Comparison of ENCODE assay signal across 9 cellular contexts in genomic region chr11:90220391-90220790, GRCh38. TPM values are rescaled to one million over a fixed set of nuclear protein-coding genes. Genes with fewer than 3 reads are reported as not detected.
DNase-seq lines count a peak whose midpoint lies in the region; ATAC-seq and TF ChIP-seq lines count a peak whose summit lies in the region.
"Had no signal": no experiment of that assay in that cellular context is flagged by ENCODE, and none has a peak within 500 bp of the region (broad histone marks: within the 10 kb centered on the region; RNA-seq: fewer than 3 reads in every experiment).

No MANE protein-coding gene starts in this region.

- H3K4me1 ChIP-seq in iPS-20b (ENCODE audit: insufficient read depth, low read length), result peaks cover 14% of the 10 kb centered on the region

- TF ChIP-seq CTCF in CD4-positive, alpha-beta T cell (IDR thresholded peaks at IDR 0.05), result no peak
- TF ChIP-seq CTCF in WTC11 (IDR thresholded peaks at IDR 0.05), result no peak

- CTCF ChIA-PET in CD4-positive, alpha-beta T cell (lab: Charles Lee), result interaction anchor here (2.1 kb wide), 1 partner anchor 16 kb away, joined by 7 read pairs; no protein-coding TSS in a partner anchor
- CTCF ChIA-PET in WTC11 (lab: Charles Lee), result interaction anchor here (1.2 kb wide), 1 partner anchor 17 kb away, joined by 3 read pairs; no protein-coding TSS in a partner anchor

- H3K9me3 ChIP-seq in CD4-positive, alpha-beta T cell (ENCODE audit: control insufficient read depth, low read length), result no peaks in the 10 kb centered on the region
- H3K9me3 ChIP-seq in iPS-20b (ENCODE audit: insufficient read depth, low read depth, low read length), result no peaks in the 10 kb centered on the region

- peak overlapping the region; percentile 98; the same call in 1 of the 2 replicates for H3K4me3 ChIP-seq in iPS-20b (ENCODE audit: low read length)

- intact Hi-C loops in CD4-positive, alpha-beta T cell (cut with DNase I, micrococcal nuclease), result no loop called here
- intact Hi-C loops in head of caudate nucleus (cut with DNase I), result no loop called here

- peaks cover 39% of the 10 kb centered on the region for H3K36me3 Mint-ChIP-seq in CD4-positive, alpha-beta T cell (ENCODE audit: low read depth)
- H3K36me3 Mint-ChIP-seq in WTC11, result peaks cover 25% of the 10 kb centered on the region

- no peak for DNase-seq in CD4-positive, alpha-beta T cell
- DNase-seq in WTC11 (ENCODE audit: low spot score) (no peak), head of caudate nucleus (no peak), NCI-H82 (lab: John Stamatoyannopoulos, UW) (no peak), HPDE6-E6E7 (ENCODE audit: extremely low spot score) (no peak), amygdala (lab: John Stamatoyannopoulos, UW) (no peak)
- DNase-seq: effector CD4-positive, alpha-beta T cell had no signal

- no peaks in the 10 kb centered on the region for H3K27me3 ChIP-seq in CD4-positive, alpha-beta T cell (ENCODE audit: control insufficient read depth, insufficient read depth, low read length)
- H3K27me3 ChIP-seq in iPS-20b (ENCODE audit: insufficient read depth, low read length), result no peaks in the 10 kb centered on the region

- no peaks in the 10 kb centered on the region for H3K9me3 Mint-ChIP-seq in CD4-positive, alpha-beta T cell
- H3K9me3 Mint-ChIP-seq in WTC11, result peaks cover 13% of the 10 kb centered on the region

- POLR2A ChIA-PET in CD4-positive, alpha-beta T cell (lab: Charles Lee), result no interaction called here
- POLR2A ChIA-PET in WTC11 (lab: Charles Lee), result no interaction called here

- no peak overlapping the region for H3K27ac ChIP-seq in CD4-positive, alpha-beta T cell (ENCODE audit: low read depth, low read length)
- H3K27ac ChIP-seq in iPS-20b (ENCODE audit: low read length), result no peak overlapping the region

- peak overlapping the region; percentile 98 for H3K4me3 Mint-ChIP-seq in CD4-positive, alpha-beta T cell
- H3K4me3 Mint-ChIP-seq in WTC11, result peak overlapping the region; percentile 93

- H3K36me3 ChIP-seq in iPS-20b (ENCODE audit: insufficient read depth, low read depth, low read length), result peaks cover 12% of the 10 kb centered on the region; the same call in 1 of the 2 replicates

- no peak overlapping the region for H3K9ac ChIP-seq in iPS-20b (ENCODE audit: low read depth, low read length)

- peaks cover 73% of the 10 kb centered on the region for H3K4me1 Mint-ChIP-seq in CD4-positive, alpha-beta T cell (ENCODE audit: low read depth)
- peaks cover 58% of the 10 kb centered on the region for H3K4me1 Mint-ChIP-seq in WTC11

- no peak for ATAC-seq in CD4-positive, alpha-beta T cell (ENCODE audit: poor library complexity)
- ATAC-seq in HG03378 (IDR thresholded peaks at IDR 0.05; ENCODE audit: unreplicated experiment), result peak; percentile 36
- no peak for ATAC-seq in WTC11

- peak overlapping the region; percentile 89 for H3K27ac Mint-ChIP-seq in CD4-positive, alpha-beta T cell
- H3K27ac Mint-ChIP-seq in WTC11, result peak overlapping the region; percentile 50; the same call in 1 of the 2 replicates

- H3K27me3 Mint-ChIP-seq in CD4-positive, alpha-beta T cell, result no peaks in the 10 kb centered on the region
- H3K27me3 Mint-ChIP-seq in WTC11 (ENCODE audit: low read depth), result no peaks in the 10 kb centered on the region

TF ChIP-seq in WTC11, 78 proteins besides CTCF, POLR2A, EP300 and RAD21 (continues in another document):
- no peak for TF ChIP-seq MLX (CRISPR knock-in tag; IDR thresholded peaks at IDR 0.05)
- TF ChIP-seq ZBTB21 (CRISPR knock-in tag; IDR thresholded peaks at IDR 0.05; ENCODE audit: borderline replicate concordance), result no peak
- TF ChIP-seq NFATC4 (CRISPR knock-in tag; IDR thresholded peaks at IDR 0.05), result no peak
- no peak for TF ChIP-seq GABPB1 (CRISPR knock-in tag; IDR thresholded peaks at IDR 0.05)
- TF ChIP-seq, protein P1, sequence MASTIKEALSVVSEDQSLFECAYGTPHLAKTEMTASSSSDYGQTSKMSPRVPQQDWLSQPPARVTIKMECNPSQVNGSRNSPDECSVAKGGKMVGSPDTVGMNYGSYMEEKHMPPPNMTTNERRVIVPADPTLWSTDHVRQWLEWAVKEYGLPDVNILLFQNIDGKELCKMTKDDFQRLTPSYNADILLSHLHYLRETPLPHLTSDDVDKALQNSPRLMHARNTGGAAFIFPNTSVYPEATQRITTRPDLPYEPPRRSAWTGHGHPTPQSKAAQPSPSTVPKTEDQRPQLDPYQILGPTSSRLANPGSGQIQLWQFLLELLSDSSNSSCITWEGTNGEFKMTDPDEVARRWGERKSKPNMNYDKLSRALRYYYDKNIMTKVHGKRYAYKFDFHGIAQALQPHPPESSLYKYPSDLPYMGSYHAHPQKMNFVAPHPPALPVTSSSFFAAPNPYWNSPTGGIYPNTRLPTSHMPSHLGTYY (CRISPR knock-in tag; IDR thresholded peaks at IDR 0.05), result no peak
- no peak for TF ChIP-seq RELA (CRISPR knock-in tag; IDR thresholded peaks at IDR 0.05; ENCODE audit: borderline replicate concordance)
- TF ChIP-seq, protein P2, sequence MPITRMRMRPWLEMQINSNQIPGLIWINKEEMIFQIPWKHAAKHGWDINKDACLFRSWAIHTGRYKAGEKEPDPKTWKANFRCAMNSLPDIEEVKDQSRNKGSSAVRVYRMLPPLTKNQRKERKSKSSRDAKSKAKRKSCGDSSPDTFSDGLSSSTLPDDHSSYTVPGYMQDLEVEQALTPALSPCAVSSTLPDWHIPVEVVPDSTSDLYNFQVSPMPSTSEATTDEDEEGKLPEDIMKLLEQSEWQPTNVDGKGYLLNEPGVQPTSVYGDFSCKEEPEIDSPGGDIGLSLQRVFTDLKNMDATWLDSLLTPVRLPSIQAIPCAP (CRISPR knock-in tag; IDR thresholded peaks at IDR 0.05), result no peak
- no peak for TF ChIP-seq CDX4 (CRISPR knock-in tag; IDR thresholded peaks at IDR 0.05; ENCODE audit: borderline replicate concordance)
- TF ChIP-seq, protein P3, sequence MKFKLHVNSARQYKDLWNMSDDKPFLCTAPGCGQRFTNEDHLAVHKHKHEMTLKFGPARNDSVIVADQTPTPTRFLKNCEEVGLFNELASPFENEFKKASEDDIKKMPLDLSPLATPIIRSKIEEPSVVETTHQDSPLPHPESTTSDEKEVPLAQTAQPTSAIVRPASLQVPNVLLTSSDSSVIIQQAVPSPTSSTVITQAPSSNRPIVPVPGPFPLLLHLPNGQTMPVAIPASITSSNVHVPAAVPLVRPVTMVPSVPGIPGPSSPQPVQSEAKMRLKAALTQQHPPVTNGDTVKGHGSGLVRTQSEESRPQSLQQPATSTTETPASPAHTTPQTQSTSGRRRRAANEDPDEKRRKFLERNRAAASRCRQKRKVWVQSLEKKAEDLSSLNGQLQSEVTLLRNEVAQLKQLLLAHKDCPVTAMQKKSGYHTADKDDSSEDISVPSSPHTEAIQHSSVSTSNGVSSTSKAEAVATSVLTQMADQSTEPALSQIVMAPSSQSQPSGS (CRISPR knock-in tag; IDR thresholded peaks at IDR 0.05; ENCODE audit: borderline replicate concordance, low read depth), result no peak
- no peak for TF ChIP-seq ARID4B (CRISPR knock-in tag; IDR thresholded peaks at IDR 0.05; ENCODE audit: borderline replicate concordance)
- TF ChIP-seq JUN (CRISPR knock-in tag; IDR thresholded peaks at IDR 0.05), result no peak
- TF ChIP-seq, protein P4, sequence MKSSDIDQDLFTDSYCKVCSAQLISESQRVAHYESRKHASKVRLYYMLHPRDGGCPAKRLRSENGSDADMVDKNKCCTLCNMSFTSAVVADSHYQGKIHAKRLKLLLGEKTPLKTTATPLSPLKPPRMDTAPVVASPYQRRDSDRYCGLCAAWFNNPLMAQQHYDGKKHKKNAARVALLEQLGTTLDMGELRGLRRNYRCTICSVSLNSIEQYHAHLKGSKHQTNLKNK (CRISPR knock-in tag; IDR thresholded peaks at IDR 0.05), result no peak
- no peak for TF ChIP-seq RORB (CRISPR knock-in tag; IDR thresholded peaks at IDR 0.05)

RNA-seq across cellular contexts. Expression of gene CHORDC1, which starts 2.5 kb away (rescaled TPM):
- total RNA-seq in CD4-positive, alpha-beta T cell, result 10 to 100 TPM; 64.6 to 65.9 TPM
- 71.8 to 83.4 TPM (median 74.0 TPM) in 3 replicates for total RNA-seq in WTC11 (2021)
